Comparison of ENCODE assay signal across 8 cellular contexts in the genomic region with DNA sequence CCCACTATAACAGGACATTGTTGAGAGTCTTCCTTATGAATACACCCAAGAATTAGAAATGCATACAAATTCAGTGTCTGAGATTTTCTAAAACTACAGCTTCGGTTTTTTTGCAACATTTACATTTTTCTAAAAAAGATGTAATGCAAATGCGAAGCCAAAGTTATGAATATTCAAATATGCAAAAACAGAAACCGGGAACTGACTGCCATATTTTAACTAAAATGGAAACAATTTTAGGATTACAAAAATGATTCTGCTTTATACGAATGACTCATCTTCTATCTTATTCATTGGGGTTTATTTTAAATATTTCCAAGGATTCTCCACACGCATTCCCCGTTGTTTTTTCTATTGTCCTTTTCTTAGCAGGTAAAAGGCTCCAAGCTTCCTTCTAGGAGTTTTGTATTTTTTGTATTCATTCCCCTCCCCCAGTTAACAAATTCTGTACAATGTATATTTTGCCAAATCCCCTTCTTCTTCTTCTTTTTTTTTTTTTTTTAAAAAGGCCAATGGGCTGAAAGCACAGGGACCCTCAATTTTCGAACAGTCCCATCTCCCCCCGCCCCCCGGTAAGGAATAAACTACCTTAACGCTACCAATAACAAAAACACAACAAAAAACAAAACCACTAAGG. TPM values are rescaled to one million over a fixed set of nuclear protein-coding genes. Genes with fewer than 3 reads are reported as not detected.
DNase-seq lines count a peak whose midpoint lies in the region; ATAC-seq, FAIRE-seq and TF ChIP-seq lines count a peak whose summit lies in the region.

No MANE protein-coding gene starts in this region.

- ATAC-seq in HepG2 (no peak), upper lobe of left lung (ENCODE audit: low FRiP score in 2 of 2) (no peak)

- peaks cover 23% of the 10 kb centered on the region for H3K36me3 Mint-ChIP-seq in activated naive CD4-positive, alpha-beta T cell treated with anti-CD3 and anti-CD28 coated beads for 36 hours (ENCODE audit: low read depth)
- H3K36me3 Mint-ChIP-seq in activated naive CD8-positive, alpha-beta T cell = peaks cover 6% of the 10 kb centered on the region

- FAIRE-seq in HepG2 (lab: Jason Lieb, UNC) = no peak

- TF ChIP-seq EP300 in HepG2 (IDR thresholded peaks at IDR 0.05; ENCODE audit: low read depth in 2 of 2, low read length in 2 of 2) = no peak
- no peak for TF ChIP-seq EP300 in HepG2 (CRISPR knock-in tag; IDR thresholded peaks at IDR 0.05; ENCODE audit: borderline replicate concordance)
- no peak for TF ChIP-seq EP300 in upper lobe of left lung (IDR thresholded peaks at IDR 0.05)

- H3K4me1 Mint-ChIP-seq in activated naive CD4-positive, alpha-beta T cell treated with anti-CD3 and anti-CD28 coated beads for 36 hours (ENCODE audit: low read depth) = peaks cover 34% of the 10 kb centered on the region
- peaks cover 58% of the 10 kb centered on the region for H3K4me1 Mint-ChIP-seq in activated naive CD8-positive, alpha-beta T cell (ENCODE audit: low read depth)

- H3K4me1 ChIP-seq in HepG2 (ENCODE audit: insufficient read depth, low read length) (peaks cover 63% of the 10 kb centered on the region), upper lobe of left lung (peaks cover 37 to 51% (median 46%) of the 10 kb centered on the region in 4 donors)

- no peak for TF ChIP-seq RAD21 in HepG2 (CRISPR knock-in tag; IDR thresholded peaks at IDR 0.05)

- H4K20me1 ChIP-seq in HepG2 (ENCODE audit: insufficient read depth, low read length) = peaks cover 2% of the 10 kb centered on the region; the same call in 1 of the 2 replicates

- no peaks in the 10 kb centered on the region for H3K27me3 ChIP-seq in HepG2 (ENCODE audit: control insufficient read depth in 1 of 2, insufficient read depth in 2 of 2, low read length in 2 of 2)
- H3K27me3 ChIP-seq in upper lobe of left lung = no peaks in the 10 kb centered on the region

- intact Hi-C loops in activated naive CD4-positive, alpha-beta T cell treated with anti-CD3 and anti-CD28 coated beads for 36 hours (cut with micrococcal nuclease) = loop anchor here (1.0 to 10.0 kb wide), 11 partner anchors 262 to 1682 kb away; a partner anchor contains a TSS
- intact Hi-C loops in HepG2 (cut with micrococcal nuclease; ENCODE audit: unreplicated experiment) = loop anchor here (5.0 to 10.0 kb wide), 4 partner anchors 50 to 283 kb away; a partner anchor contains a TSS

- H3K27me3 Mint-ChIP-seq in activated naive CD4-positive, alpha-beta T cell treated with anti-CD3 and anti-CD28 coated beads for 36 hours (ENCODE audit: low read depth) = no peaks in the 10 kb centered on the region
- no peaks in the 10 kb centered on the region for H3K27me3 Mint-ChIP-seq in activated naive CD8-positive, alpha-beta T cell

- no peaks in the 10 kb centered on the region for H3K9me3 Mint-ChIP-seq in activated naive CD4-positive, alpha-beta T cell treated with anti-CD3 and anti-CD28 coated beads for 36 hours
- no peaks in the 10 kb centered on the region for H3K9me3 Mint-ChIP-seq in activated naive CD8-positive, alpha-beta T cell (ENCODE audit: low read depth)

- DNase-seq in activated naive CD4-positive, alpha-beta T cell treated with anti-CD3 and anti-CD28 coated beads for 36 hours = no peak
- DNase-seq in activated naive CD4-positive, alpha-beta T cell (lab: John Stamatoyannopoulos, UW) = no peak
- DNase-seq in HepG2 (ENCODE audit: low spot score) (no peak), upper lobe of left lung (no peak), UCSD-AML1 (lab: John Stamatoyannopoulos, UW; ENCODE audit: unreplicated experiment) (no peak), NCI-H748 (lab: John Stamatoyannopoulos, UW; ENCODE audit: unreplicated experiment) (no peak), pons (ENCODE audit: low spot score) (no peak)

- peak overlapping the region; percentile 99 for H3K27ac Mint-ChIP-seq in activated naive CD4-positive, alpha-beta T cell treated with anti-CD3 and anti-CD28 coated beads for 36 hours
- H3K27ac Mint-ChIP-seq in activated naive CD8-positive, alpha-beta T cell = peak overlapping the region; percentile 77

- H3K79me2 ChIP-seq in HepG2 (ENCODE audit: insufficient read depth, low read length) = peaks cover 43% of the 10 kb centered on the region

- H3K9ac ChIP-seq in HepG2 (ENCODE audit: insufficient read depth, low read depth, low read length) = peak overlapping the region; percentile 91

- peak overlapping the region; percentile 98 for H3K4me3 Mint-ChIP-seq in activated naive CD4-positive, alpha-beta T cell treated with anti-CD3 and anti-CD28 coated beads for 36 hours
- peak overlapping the region; percentile 100 for H3K4me3 Mint-ChIP-seq in activated naive CD8-positive, alpha-beta T cell

- no peak overlapping the region for H2AFZ ChIP-seq in HepG2 (ENCODE audit: low read length)

- peak overlapping the region; percentile 70 for H3K4me2 ChIP-seq in HepG2 (ENCODE audit: low read depth, low read length)

- H3K27ac ChIP-seq in HepG2 (ENCODE audit: extremely low read length, insufficient read depth, low read length) = peak overlapping the region; percentile 84
- peak overlapping the region; percentile 98 to 99 (median 98) for H3K27ac ChIP-seq in upper lobe of left lung

- H3K36me3 ChIP-seq in HepG2 (replicated peaks in 1 of 2; ENCODE audit: control insufficient read depth in 1 of 2, insufficient read depth in 2 of 2, low read length in 2 of 2) = peaks cover 3 to 12% of the 10 kb centered on the region in 2 experiments; a peak in 4 of 5 replicates
- H3K36me3 ChIP-seq in upper lobe of left lung = peaks cover 0 to 22% (median 8%) of the 10 kb centered on the region in 4 donors

- no peaks in the 10 kb centered on the region for H3K9me3 ChIP-seq in HepG2 (ENCODE audit: low read length)
- no peaks in the 10 kb centered on the region for H3K9me3 ChIP-seq in upper lobe of left lung

- in situ Hi-C loops in HepG2 (cut with HindIII; ENCODE audit: extremely low pct_ligation_motif_present, low pct_unique_long_range_greater_than_20kb) = no loop called here

- H3K4me3 ChIP-seq in HepG2 (replicated peaks in 1 of 3; ENCODE audit: insufficient read depth in 1 of 3, low read depth in 2 of 3, low read length in 3 of 3) (peak overlapping the region; percentile 89 to 97 (median 91)), upper lobe of left lung (peak overlapping the region; percentile 83 to 93 (median 90))

- TSS peak; percentile 61 for BruUV-seq in HepG2 (replicated peaks; lab: Mats Ljungman, UMichigan)

- CTCF ChIA-PET in activated naive CD4-positive, alpha-beta T cell treated with anti-CD3 and anti-CD28 coated beads for 36 hours (lab: Charles Lee) = interaction anchor here (0.6 to 4.4 kb wide), 8 partner anchors 9 to 296 kb away, joined by 3 to 43 read pairs (median 4); a partner anchor contains a TSS
- CTCF ChIA-PET in HepG2 (lab: Yijun Ruan, JAX; ENCODE audit: low intra/inter-chr PET ratio, low total read pairs) = no interaction called here

- no peak for TF ChIP-seq CTCF in HepG2 (CRISPR knock-in tag; IDR thresholded peaks at IDR 0.05)
- no peak for TF ChIP-seq CTCF in upper lobe of left lung (IDR thresholded peaks at IDR 0.05)

- POLR2A ChIA-PET in HepG2 (lab: Yijun Ruan, JAX) = interaction anchor here (0.6 kb wide), 1 partner anchor 164 kb away, joined by 5 read pairs; no protein-coding TSS in a partner anchor

- TF ChIP-seq POLR2A in HepG2 (IDR thresholded peaks at IDR 0.05; ENCODE audit: insufficient read depth in 1 of 2, low read depth in 2 of 2, low read length in 2 of 2) = no peak
- TF ChIP-seq POLR2A in upper lobe of left lung (IDR thresholded peaks at IDR 0.05) = no peak

- under 1% methylated on average over 10 of the region's 10 CpGs for WGBS in HepG2 (ENCODE audit: low lambda C conversion rate)
- 1% methylated on average over 10 of the region's 10 CpGs for WGBS in upper lobe of left lung, 2 donors

RNA-seq across cellular contexts. Expression of a gene that starts 1.0 kb away (rescaled TPM):
- total RNA-seq in activated naive CD4-positive, alpha-beta T cell treated with anti-CD3 and anti-CD28 coated beads for 36 hours = 100 to 1,000 TPM; 162 to 164 TPM
- total RNA-seq in HepG2 (2016; rRNA removed; fragmentation: Illumina TruSeq; extraction: Trizol) = 106 and 148 TPM in 2 replicates
- 8.0 and 11.5 TPM in 2 replicates for total RNA-seq in HepG2 (2016; cell fraction: cytosol; rRNA removed; fragmentation: Illumina TruSeq; extraction: Trizol; ENCODE audit: low read depth)
- 110 and 163 TPM in 2 replicates for total RNA-seq in HepG2 (2016; cell fraction: insoluble cytoplasmic fraction; rRNA removed; fragmentation: Illumina TruSeq; extraction: Trizol)
- total RNA-seq in HepG2 (2016; cell fraction: membrane; rRNA removed; fragmentation: Illumina TruSeq; extraction: Trizol) = 39.6 and 47.2 TPM in 2 replicates
- 45.8 TPM in 2 replicates for total RNA-seq in HepG2 (2016; cell fraction: nucleus; rRNA removed; fragmentation: Illumina TruSeq; extraction: Trizol)
- 40.1 and 48.4 TPM in 2 replicates for polyA plus RNA-seq in HepG2 (2011; rRNA removed)
- polyA plus RNA-seq in HepG2 (2011; cell fraction: cytosol; rRNA removed) = 21.1 and 33.4 TPM in 2 replicates
- polyA plus RNA-seq in HepG2 (2011; cell fraction: nucleus; rRNA removed) = 7.7 and 10.0 TPM in 2 replicates
- polyA plus RNA-seq in HepG2 (2012) = 50.2 and 53.9 TPM in 2 replicates
- 8.8 and 9.5 TPM in 2 replicates for polyA plus RNA-seq in HepG2 (2016; cell fraction: cytosol; fragmentation: Illumina TruSeq; extraction: Trizol; ENCODE audit: low read depth)
- polyA plus RNA-seq in HepG2 (2016; cell fraction: insoluble cytoplasmic fraction; fragmentation: Illumina TruSeq; extraction: Trizol; ENCODE audit: low read depth) = 146 and 157 TPM in 2 replicates
- 29.5 and 30.2 TPM in 2 replicates for polyA plus RNA-seq in HepG2 (2016; cell fraction: membrane; fragmentation: Illumina TruSeq; extraction: Trizol; ENCODE audit: low read depth)
- 58.8 and 62.7 TPM in 2 replicates for polyA plus RNA-seq in HepG2 (2016; cell fraction: nucleus; fragmentation: Illumina TruSeq; extraction: Trizol; ENCODE audit: insufficient read depth, low read depth)
- 16.7 and 70.1 TPM in 2 replicates for polyA minus RNA-seq in HepG2 (2011; rRNA and poly(A)+ RNA removed; ENCODE audit: low replicate concordance)
- 28.3 and 29.7 TPM in 2 replicates for polyA minus RNA-seq in HepG2 (2011; cell fraction: cytosol; rRNA and poly(A)+ RNA removed)
- 44.3 and 44.4 TPM in 2 replicates for polyA minus RNA-seq in HepG2 (2011; cell fraction: nucleus; rRNA and poly(A)+ RNA removed)
- 100 to 1,000 TPM in 4 of 6 donors, 10 to 100 TPM in 2; 28.3 to 193 (median 109) TPM for total RNA-seq in upper lobe of left lung

RNA-seq across cellular contexts. Expression of a gene that starts 18.6 kb away (rescaled TPM):
- not detected for total RNA-seq in activated naive CD4-positive, alpha-beta T cell treated with anti-CD3 and anti-CD28 coated beads for 36 hours
- total RNA-seq in HepG2 (2016; rRNA removed; fragmentation: Illumina TruSeq; extraction: Trizol) = not detected in 2 replicates
- total RNA-seq in HepG2 (2016; cell fraction: cytosol; rRNA removed; fragmentation: Illumina TruSeq; extraction: Trizol; ENCODE audit: low read depth) = not detected in 2 replicates
- not detected in 2 replicates for total RNA-seq in HepG2 (2016; cell fraction: insoluble cytoplasmic fraction; rRNA removed; fragmentation: Illumina TruSeq; extraction: Trizol)
- total RNA-seq in HepG2 (2016; cell fraction: membrane; rRNA removed; fragmentation: Illumina TruSeq; extraction: Trizol) = not detected in 2 replicates
- total RNA-seq in HepG2 (2016; cell fraction: nucleus; rRNA removed; fragmentation: Illumina TruSeq; extraction: Trizol) = not detected in 2 replicates
- polyA plus RNA-seq in HepG2 (2011; rRNA removed) = not detected in 2 replicates
- polyA plus RNA-seq in HepG2 (2011; cell fraction: cytosol; rRNA removed) = not detected in 2 replicates
- polyA plus RNA-seq in HepG2 (2011; cell fraction: nucleus; rRNA removed) = not detected in 2 replicates
- not detected in 2 replicates for polyA plus RNA-seq in HepG2 (2012)
- polyA plus RNA-seq in HepG2 (2016; cell fraction: cytosol; fragmentation: Illumina TruSeq; extraction: Trizol; ENCODE audit: low read depth) = not detected in 2 replicates
- polyA plus RNA-seq in HepG2 (2016; cell fraction: insoluble cytoplasmic fraction; fragmentation: Illumina TruSeq; extraction: Trizol; ENCODE audit: low read depth) = not detected in 2 replicates
- not detected in 2 replicates for polyA plus RNA-seq in HepG2 (2016; cell fraction: membrane; fragmentation: Illumina TruSeq; extraction: Trizol; ENCODE audit: low read depth)
- polyA plus RNA-seq in HepG2 (2016; cell fraction: nucleus; fragmentation: Illumina TruSeq; extraction: Trizol; ENCODE audit: insufficient read depth, low read depth) = not detected in 2 replicates
- not detected in 2 replicates for polyA minus RNA-seq in HepG2 (2011; rRNA and poly(A)+ RNA removed; ENCODE audit: low replicate concordance)
- polyA minus RNA-seq in HepG2 (2011; cell fraction: cytosol; rRNA and poly(A)+ RNA removed) = not detected in 2 replicates
- not detected in 2 replicates for polyA minus RNA-seq in HepG2 (2011; cell fraction: nucleus; rRNA and poly(A)+ RNA removed)
- 1 to 10 TPM in 3 of 6 donors, under 1 TPM in 3; 0.20 to 5.6 (median 1.9) TPM for total RNA-seq in upper lobe of left lung

RNA-seq across cellular contexts. Expression of a gene that starts 44.3 kb away (rescaled TPM):
- total RNA-seq in activated naive CD4-positive, alpha-beta T cell treated with anti-CD3 and anti-CD28 coated beads for 36 hours = 10 to 100 TPM; 14.0 to 14.3 TPM
- total RNA-seq in HepG2 (2016; rRNA removed; fragmentation: Illumina TruSeq; extraction: Trizol) (0.46 and 1.1 TPM in 2 replicates), upper lobe of left lung (100 to 1,000 TPM in 4 of 6 donors, 10 to 100 TPM in 2; 68.5 to 202 (median 143) TPM)
- 0.26 and 0.30 TPM in 2 replicates for total RNA-seq in HepG2 (2016; cell fraction: cytosol; rRNA removed; fragmentation: Illumina TruSeq; extraction: Trizol; ENCODE audit: low read depth)
- 0.37 and 0.41 TPM in 2 replicates for total RNA-seq in HepG2 (2016; cell fraction: insoluble cytoplasmic fraction; rRNA removed; fragmentation: Illumina TruSeq; extraction: Trizol)
- 0.14 and 0.19 TPM in 2 replicates for total RNA-seq in HepG2 (2016; cell fraction: membrane; rRNA removed; fragmentation: Illumina TruSeq; extraction: Trizol)
- total RNA-seq in HepG2 (2016; cell fraction: nucleus; rRNA removed; fragmentation: Illumina TruSeq; extraction: Trizol) = not detected in 2 replicates
- 0.18 and 0.25 TPM in 2 replicates for polyA plus RNA-seq in HepG2 (2011; rRNA removed)
- 0.50 and 0.68 TPM in 2 replicates for polyA plus RNA-seq in HepG2 (2011; cell fraction: cytosol; rRNA removed)
- 0.10 and 0.35 TPM in 2 replicates for polyA plus RNA-seq in HepG2 (2011; cell fraction: nucleus; rRNA removed)
- polyA plus RNA-seq in HepG2 (2012) = 0.21 and 0.25 TPM in 2 replicates
- polyA plus RNA-seq in HepG2 (2016; cell fraction: cytosol; fragmentation: Illumina TruSeq; extraction: Trizol; ENCODE audit: low read depth) = 0.14 and 0.24 TPM in 2 replicates
- 0.27 and 1.4 TPM in 2 replicates for polyA plus RNA-seq in HepG2 (2016; cell fraction: insoluble cytoplasmic fraction; fragmentation: Illumina TruSeq; extraction: Trizol; ENCODE audit: low read depth)
- 0.43 and 0.53 TPM in 2 replicates for polyA plus RNA-seq in HepG2 (2016; cell fraction: membrane; fragmentation: Illumina TruSeq; extraction: Trizol; ENCODE audit: low read depth)
- polyA plus RNA-seq in HepG2 (2016; cell fraction: nucleus; fragmentation: Illumina TruSeq; extraction: Trizol; ENCODE audit: insufficient read depth, low read depth) = 0.72 TPM in 1 of 2 replicates, not detected in the other
- 3.3 TPM in 1 of 2 replicates, not detected in the other for polyA minus RNA-seq in HepG2 (2011; rRNA and poly(A)+ RNA removed; ENCODE audit: low replicate concordance)
- not detected in 2 replicates for polyA minus RNA-seq in HepG2 (2011; cell fraction: cytosol; rRNA and poly(A)+ RNA removed)
- polyA minus RNA-seq in HepG2 (2011; cell fraction: nucleus; rRNA and poly(A)+ RNA removed) = not detected in 2 replicates

Comparison
In these comparisons a context has a peak if more than half of its experiments do, and no peak if none do; other contexts are left out.
1. RNA of a gene that starts 44.3 kb away (total RNA-seq): 68.5 to 202 TPM in upper lobe of left lung and 14.0 to 14.3 TPM in activated naive CD4-positive, alpha-beta T cell treated with anti-CD3 and anti-CD28 coated beads for 36 hours; 0.14 to 1.1 TPM in HepG2; every median in the first group is over 4 times any median in the second.